Comparison of ENCODE assay signal across 27 cellular contexts in the genomic region with DNA sequence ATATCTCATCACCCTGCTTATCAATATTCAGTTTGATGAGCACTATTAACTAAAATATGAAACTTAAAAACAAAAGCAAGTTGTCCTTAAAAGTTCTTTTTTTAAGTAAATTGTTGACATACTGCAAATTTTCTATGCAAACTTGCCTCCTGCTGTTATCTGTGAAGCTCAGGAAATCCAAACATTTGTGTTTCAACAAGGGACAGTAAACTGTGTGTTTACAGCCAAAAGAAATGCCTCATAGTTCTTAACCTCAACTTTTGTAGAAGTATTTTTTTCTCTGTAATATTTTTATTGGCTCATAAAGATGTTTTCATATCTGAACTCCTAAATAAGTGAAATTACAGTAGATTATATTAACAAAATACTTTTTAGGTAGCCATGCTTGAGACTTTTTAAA. TPM values are rescaled to one million over a fixed set of nuclear protein-coding genes. Genes with fewer than 3 reads are reported as not detected.
DNase-seq lines count a peak whose midpoint lies in the region; ATAC-seq and TF ChIP-seq lines count a peak whose summit lies in the region.
"Had no signal": no experiment of that assay in that cellular context is flagged by ENCODE, and none has a peak within 500 bp of the region (broad histone marks: within the 10 kb centered on the region; RNA-seq: fewer than 3 reads in every experiment).

No MANE protein-coding gene starts in this region.

- DNase-seq in LNCaP clone FGC (ENCODE audit: low read depth) = peak; percentile 30
- DNase-seq in adipocyte (ENCODE audit: low read depth) = peak; percentile 23
- DNase-seq in fibroblast of villous mesenchyme (ENCODE audit: low read depth) = peak; percentile 71
- DNase-seq in smooth muscle cell of the brain vasculature (ENCODE audit: low read depth, low spot score) = peak; percentile 23
- no peak for DNase-seq in NCI-H187 (lab: John Stamatoyannopoulos, UW)
- DNase-seq in activated naive CD4-positive, alpha-beta T cell treated with anti-CD3 and anti-CD28 coated beads for 36 hours = no peak
- DNase-seq in occipital lobe (lab: John Stamatoyannopoulos, UW) = no peak
- DNase-seq: CD4-positive, alpha-beta memory T cell; COR-L47; DMS53; GOT3; HFFc6; KBM-7; MG63; NCI-H1105 treated with DMSO at 0.1 percent for 48 hours; NCI-H146; NCI-H2029; NCI-H446; NCI-H524 treated with DMSO at 0.1 percent for 48 hours; NCI-H82; NK-92 treated with Interleukin-12 subunit alpha and Interleukin-12 subunit beta, amount 100 ng/mL, for 24 hours; PC-3; SHP77 had no signal

- no peak overlapping the region for H3K4me3 Mint-ChIP-seq in activated naive CD4-positive, alpha-beta T cell treated with anti-CD3 and anti-CD28 coated beads for 36 hours
- H3K4me3 Mint-ChIP-seq: CD4-positive, alpha-beta memory T cell; HFFc6 had no signal

- H3K4me1 ChIP-seq in adipocyte (ENCODE audit: control insufficient read depth, insufficient read depth, low read length) = peaks cover 29% of the 10 kb centered on the region

- H3K4me3 ChIP-seq in LNCaP clone FGC (ENCODE audit: low read depth, low read length) (no peak overlapping the region), adipocyte (ENCODE audit: low read length) (no peak overlapping the region), fibroblast of villous mesenchyme (ENCODE audit: low read depth, low read length) (no peak overlapping the region)
- H3K4me3 ChIP-seq: HAP-1, MG63 had no signal

- ATAC-seq in GM18909 (IDR thresholded peaks at IDR 0.05; ENCODE audit: poor library complexity, unreplicated experiment) = no peak
- ATAC-seq: PC-3 had no signal

- TF ChIP-seq CTCF in LNCaP clone FGC (IDR thresholded peaks at IDR 0.05; ENCODE audit: control insufficient read depth, extremely low read depth, insufficient read depth) (no peak), fibroblast of villous mesenchyme (IDR thresholded peaks at IDR 0.05; ENCODE audit: insufficient read depth, low read depth, low read length) (no peak)

- no peak overlapping the region for H3K9ac ChIP-seq in adipocyte (ENCODE audit: low read length)

- no peaks in the 10 kb centered on the region for H3K9me3 ChIP-seq in adipocyte (ENCODE audit: control insufficient read depth, low read length)
- H3K9me3 ChIP-seq: HAP-1, MG63 had no signal

- intact Hi-C loops in activated naive CD4-positive, alpha-beta T cell treated with anti-CD3 and anti-CD28 coated beads for 36 hours (cut with micrococcal nuclease) = loop anchor here (10.0 kb wide), 1 partner anchor 827 kb away; a partner anchor contains a TSS

- no peaks in the 10 kb centered on the region for H3K36me3 Mint-ChIP-seq in activated naive CD4-positive, alpha-beta T cell treated with anti-CD3 and anti-CD28 coated beads for 36 hours (ENCODE audit: low read depth)

- H3K27me3 ChIP-seq in adipocyte (replicated peaks; ENCODE audit: control insufficient read depth, insufficient read depth, low read length) = no peaks in the 10 kb centered on the region
- H3K27me3 ChIP-seq: MG63 had no signal

- H3K4me1 Mint-ChIP-seq in activated naive CD4-positive, alpha-beta T cell treated with anti-CD3 and anti-CD28 coated beads for 36 hours (ENCODE audit: low read depth) = no peaks in the 10 kb centered on the region
- H3K4me1 Mint-ChIP-seq: CD4-positive, alpha-beta memory T cell had no signal

- CTCF ChIA-PET in activated naive CD4-positive, alpha-beta T cell treated with anti-CD3 and anti-CD28 coated beads for 36 hours (lab: Charles Lee) = no interaction called here

- H3K27me3 Mint-ChIP-seq in activated naive CD4-positive, alpha-beta T cell treated with anti-CD3 and anti-CD28 coated beads for 36 hours (ENCODE audit: low read depth) = no peaks in the 10 kb centered on the region

- no peak overlapping the region for H3K27ac Mint-ChIP-seq in activated naive CD4-positive, alpha-beta T cell treated with anti-CD3 and anti-CD28 coated beads for 36 hours
- H3K27ac Mint-ChIP-seq: CD4-positive, alpha-beta memory T cell had no signal

- H3K36me3 ChIP-seq in adipocyte (ENCODE audit: control insufficient read depth, insufficient read depth, low read length, severe bottlenecking) = peaks cover 50% of the 10 kb centered on the region

- no peaks in the 10 kb centered on the region for H3K9me3 Mint-ChIP-seq in activated naive CD4-positive, alpha-beta T cell treated with anti-CD3 and anti-CD28 coated beads for 36 hours
- H3K9me3 Mint-ChIP-seq: HFFc6 had no signal

RNA-seq across cellular contexts. Expression of a gene that starts 7.6 kb away (rescaled TPM):
- total RNA-seq in fibroblast of villous mesenchyme = under 0.01 TPM in 1 of 2 replicates, not detected in the other
- under 1 TPM; 0.42 to 0.43 TPM for total RNA-seq in activated naive CD4-positive, alpha-beta T cell treated with anti-CD3 and anti-CD28 coated beads for 36 hours
- total RNA-seq in occipital lobe = 3.4 TPM
- total RNA-seq: G401, HFFc6, LHCN-M2 had no signal

Comparison
In these comparisons a context has a peak if more than half of its experiments do, and no peak if none do; other contexts are left out.
1. DNase-seq: peak in LNCaP clone FGC (single experiment), adipocyte (single experiment), fibroblast of villous mesenchyme (single experiment) and smooth muscle cell of the brain vasculature (single experiment); none in NCI-H187 (0 of 2), activated naive CD4-positive, alpha-beta T cell treated with anti-CD3 and anti-CD28 coated beads for 36 hours (single experiment) and occipital lobe (single experiment).